In genomic region chr1:17423781-17424245, GRCh38 we compare ENCODE assay signal across 17 cellular contexts. TPM values are rescaled to one million over a fixed set of nuclear protein-coding genes. Genes with fewer than 3 reads are reported as not detected.
A peak's percentile ranks its signal among the peaks of the same experiment; 100 is the strongest.
DNase-seq lines count a peak whose midpoint lies in the region; ATAC-seq and TF ChIP-seq lines count a peak whose summit lies in the region.
"Had no signal": no experiment of that assay in that cellular context is flagged by ENCODE, and none has a peak within 500 bp of the region (broad histone marks: within the 10 kb centered on the region; RNA-seq: fewer than 3 reads in every experiment).

No MANE protein-coding gene starts in this region.

- peaks cover 24 to 27% of the 10 kb centered on the region in 2 donors for H3K4me1 Mint-ChIP-seq in natural killer cell treated with Interleukin-12 subunit alpha and Interleukin-12 subunit beta and Interleukin-15 and Interleukin-18, amount 100 ng/mL, for 72 hours (ENCODE audit: low read depth in 2 of 2)

- H2BK12ac ChIP-seq in mesenchymal stem cell (ENCODE audit: low read length in 2 of 2): no peak overlapping the region

- peaks cover 38% of the 10 kb centered on the region for H3K79me1 ChIP-seq in mesenchymal stem cell (replicated peaks; ENCODE audit: low read length, poor library complexity, severe bottlenecking)

- H3K27ac ChIP-seq in esophagus squamous epithelium (peak overlapping the region in 3 of 4 donors; percentile 64 to 78 (median 64)), mesenchymal stem cell (ENCODE audit: low read length, poor library complexity, severe bottlenecking) (no peak overlapping the region), foreskin keratinocyte (no peak overlapping the region)

- no peak overlapping the region for H3K18ac ChIP-seq in mesenchymal stem cell (ENCODE audit: low read depth in 1 of 2, low read length in 2 of 2)

- H3K4me1 ChIP-seq in esophagus squamous epithelium: peaks cover 0 to 53% (median 6%) of the 10 kb centered on the region in 3 donors
- H3K4me1 ChIP-seq in mesenchymal stem cell (ENCODE audit: control insufficient read depth, insufficient read depth, low read depth, low read length): peaks cover 2% of the 10 kb centered on the region
- H3K4me1 ChIP-seq in foreskin keratinocyte: no peaks in the 10 kb centered on the region

- H3K27ac Mint-ChIP-seq in natural killer cell treated with Interleukin-12 subunit alpha and Interleukin-12 subunit beta and Interleukin-15 and Interleukin-18, amount 100 ng/mL, for 72 hours: no peak overlapping the region
- H3K27ac Mint-ChIP-seq: T-helper 1 cell treated with Interleukin-12 subunit alpha and Interleukin-12 subunit beta and Interleukin-4 antibody, amounts not matched to agents 30 μg/mL and 1 μg/mL, for 36 hours had no signal

- TF ChIP-seq CTCF in esophagus squamous epithelium (IDR thresholded peaks at IDR 0.05) (no peak), foreskin keratinocyte (conservative IDR thresholded peaks at IDR 0.05) (no peak)

- no peak overlapping the region for H3K9ac ChIP-seq in mesenchymal stem cell (ENCODE audit: low read length)

- H3K36me3 Mint-ChIP-seq in natural killer cell treated with Interleukin-12 subunit alpha and Interleukin-12 subunit beta and Interleukin-15 and Interleukin-18, amount 100 ng/mL, for 72 hours: peaks cover 37% of the 10 kb centered on the region

- H2BK120ac ChIP-seq in mesenchymal stem cell (ENCODE audit: low read depth, low read length): no peak overlapping the region

- H3K27me3 ChIP-seq in esophagus squamous epithelium (no peaks in the 10 kb centered on the region), mesenchymal stem cell (ENCODE audit: control insufficient read depth in 1 of 2, insufficient read depth in 1 of 2, low read length in 2 of 2) (no peaks in the 10 kb centered on the region), foreskin keratinocyte (no peaks in the 10 kb centered on the region)
- H3K27me3 ChIP-seq: upper lobe of left lung had no signal

- H3K9me3 ChIP-seq in esophagus squamous epithelium (no peaks in the 10 kb centered on the region), mesenchymal stem cell (ENCODE audit: control insufficient read depth, low read length) (no peaks in the 10 kb centered on the region)
- H3K9me3 ChIP-seq: upper lobe of left lung had no signal

- H3K4me2 ChIP-seq in mesenchymal stem cell (ENCODE audit: low read length, poor library complexity, severe bottlenecking): no peak overlapping the region

- WGBS in esophagus squamous epithelium, 2 donors: 76 to 81% methylated on average over 9 to 10 of the region's 13 CpGs
- whole genome bisulfite sequencing in mesenchymal stem cell: 68% methylated on average over 13 of the region's 13 CpGs

- H3K4me3 Mint-ChIP-seq in natural killer cell treated with Interleukin-12 subunit alpha and Interleukin-12 subunit beta and Interleukin-15 and Interleukin-18, amount 100 ng/mL, for 72 hours: no peak overlapping the region
- H3K4me3 Mint-ChIP-seq: activated CD4-positive, alpha-beta T cell treated with anti-CD3 and anti-CD28 coated beads, Interleukin-2, amount 10 ng/mL, durations not matched to agents 24 days and 14 days; T-helper 1 cell treated with Interleukin-12 subunit alpha and Interleukin-12 subunit beta and Interleukin-4 antibody, amounts not matched to agents 30 μg/mL and 1 μg/mL, for 36 hours had no signal

- H3K14ac ChIP-seq in mesenchymal stem cell (ENCODE audit: low read length in 2 of 2): no peak overlapping the region

- H3K36me3 ChIP-seq in esophagus squamous epithelium: peaks cover 30 to 100% (median 31%) of the 10 kb centered on the region in 3 donors
- peaks cover 78 to 95% of the 10 kb centered on the region in 2 experiments for H3K36me3 ChIP-seq in mesenchymal stem cell (ENCODE audit: control insufficient read depth in 1 of 2, insufficient read depth in 2 of 2, low read depth in 1 of 2, low read length in 2 of 2)

- H3K23ac ChIP-seq in mesenchymal stem cell (ENCODE audit: low read length in 2 of 2): no peak overlapping the region

- no peak overlapping the region for H3K4me3 ChIP-seq in esophagus squamous epithelium
- H3K4me3 ChIP-seq in mesenchymal stem cell (ENCODE audit: insufficient read depth in 1 of 2, low read depth in 1 of 2, low read length in 2 of 2): no peak overlapping the region
- H3K4me3 ChIP-seq: upper lobe of left lung had no signal

- DNase-seq in Right ventricle myocardium inferior (ENCODE audit: missing footprints): no peak
- no peak for DNase-seq in cardiac septum (ENCODE audit: low spot score)
- no peak for DNase-seq in esophagus squamous epithelium (lab: John Stamatoyannopoulos, UW)
- DNase-seq in mesenchymal stem cell: peak; percentile 48
- no peak for DNase-seq in occipital lobe (lab: John Stamatoyannopoulos, UW)
- DNase-seq in foreskin keratinocyte: no peak
- DNase-seq in natural killer cell treated with Interleukin-12 subunit alpha and Interleukin-12 subunit beta and Interleukin-15 and Interleukin-18, amount 100 ng/mL, for 72 hours (ENCODE audit: low spot score): no peak
- DNase-seq: activated CD4-positive, alpha-beta T cell treated with anti-CD3 and anti-CD28 coated beads, Interleukin-2, amount 10 ng/mL, durations not matched to agents 24 days and 14 days; central memory CD4-positive, alpha-beta T cell; DMS 273 treated with DMSO at 0.1 percent for 48 hours; foreskin melanocyte; Kasumi-1; upper lobe of left lung had no signal

- no peak overlapping the region for H2AK5ac ChIP-seq in mesenchymal stem cell (ENCODE audit: low read length, severe bottlenecking)

- H2AFZ ChIP-seq in mesenchymal stem cell (ENCODE audit: low read depth, low read length): no peak overlapping the region

- intact Hi-C loops in Right ventricle myocardium inferior (cut with DNase I) (loop anchor here (10.0 kb wide), 1 partner anchor 191 kb away; no protein-coding TSS in a partner anchor), cardiac septum (cut with DNase I) (loop anchor here (5.0 to 10.0 kb wide), 2 partner anchors 53 to 181 kb away; no protein-coding TSS in a partner anchor), esophagus squamous epithelium (cut with DNase I) (no loop called here)

- H2BK15ac ChIP-seq in mesenchymal stem cell (ENCODE audit: low read depth, poor library complexity, severe bottlenecking): no peak overlapping the region

- ATAC-seq in Right ventricle myocardium inferior: peak; percentile 82
- ATAC-seq in foreskin keratinocyte: no peak
- no peak for ATAC-seq in GM21576 (IDR thresholded peaks at IDR 0.05; ENCODE audit: unreplicated experiment)
- ATAC-seq in natural killer cell treated with Interleukin-12 subunit alpha and Interleukin-12 subunit beta and Interleukin-15 and Interleukin-18, amount 100 ng/mL, for 72 hours: no peak

- H3K9me3 Mint-ChIP-seq in natural killer cell treated with Interleukin-12 subunit alpha and Interleukin-12 subunit beta and Interleukin-15 and Interleukin-18, amount 100 ng/mL, for 72 hours: no peaks in the 10 kb centered on the region
- H3K9me3 Mint-ChIP-seq: activated CD4-positive, alpha-beta T cell treated with anti-CD3 and anti-CD28 coated beads, Interleukin-2, amount 10 ng/mL, durations not matched to agents 24 days and 14 days; T-helper 1 cell treated with Interleukin-12 subunit alpha and Interleukin-12 subunit beta and Interleukin-4 antibody, amounts not matched to agents 30 μg/mL and 1 μg/mL, for 36 hours had no signal

- no peak overlapping the region for H3K4ac ChIP-seq in mesenchymal stem cell (ENCODE audit: low read depth in 1 of 2, low read length in 2 of 2)

- H3K27me3 Mint-ChIP-seq in natural killer cell treated with Interleukin-12 subunit alpha and Interleukin-12 subunit beta and Interleukin-15 and Interleukin-18, amount 100 ng/mL, for 72 hours: no peaks in the 10 kb centered on the region
- H3K27me3 Mint-ChIP-seq: activated CD4-positive, alpha-beta T cell treated with anti-CD3 and anti-CD28 coated beads, Interleukin-2, amount 10 ng/mL, durations not matched to agents 24 days and 14 days had no signal

- no peak overlapping the region for H2BK5ac ChIP-seq in mesenchymal stem cell (ENCODE audit: low read depth, low read length, poor library complexity, severe bottlenecking)

- no peak for TF ChIP-seq POLR2A in esophagus squamous epithelium (IDR thresholded peaks at IDR 0.05)

- no peak overlapping the region for H4K8ac ChIP-seq in mesenchymal stem cell (ENCODE audit: low read length)

- H4K91ac ChIP-seq in mesenchymal stem cell (ENCODE audit: low read length): no peak overlapping the region

RNA-seq across cellular contexts. Expression of gene RCC2, which starts 15.7 kb away (rescaled TPM):
- 12.7 TPM for total RNA-seq in Right ventricle myocardium inferior
- total RNA-seq in cardiac septum: 14.5 TPM
- total RNA-seq in esophagus squamous epithelium: 10 to 100 TPM; 51.3 to 81.3 (median 53.6) TPM
- 40.7 TPM for polyA plus RNA-seq in mesenchymal stem cell (2013, experiment 1 of 2)
- polyA plus RNA-seq in mesenchymal stem cell (2013, experiment 2 of 2): 39.8 TPM
- 26.8 TPM for total RNA-seq in occipital lobe
- 115 and 118 TPM in 2 replicates for total RNA-seq in foreskin keratinocyte
- polyA plus RNA-seq in foreskin keratinocyte: 75.1 and 78.4 TPM in 2 replicates
- 100 to 1,000 TPM; 112 to 181 TPM for total RNA-seq in natural killer cell treated with Interleukin-12 subunit alpha and Interleukin-12 subunit beta and Interleukin-15 and Interleukin-18, amount 100 ng/mL, for 72 hours

RNA-seq across cellular contexts. Expression of gene PADI6, which starts 51.8 kb away (rescaled TPM):
- total RNA-seq in Right ventricle myocardium inferior: not detected
- total RNA-seq in cardiac septum: not detected
- not detected for total RNA-seq in esophagus squamous epithelium
- polyA plus RNA-seq in mesenchymal stem cell (2013, experiment 1 of 2): not detected
- polyA plus RNA-seq in mesenchymal stem cell (2013, experiment 2 of 2): not detected
- not detected for total RNA-seq in occipital lobe
- total RNA-seq in foreskin keratinocyte: not detected in 2 replicates
- polyA plus RNA-seq in foreskin keratinocyte: not detected in 2 replicates
- total RNA-seq in natural killer cell treated with Interleukin-12 subunit alpha and Interleukin-12 subunit beta and Interleukin-15 and Interleukin-18, amount 100 ng/mL, for 72 hours: not detected
- total RNA-seq: activated CD4-positive, alpha-beta T cell treated with anti-CD3 and anti-CD28 coated beads, Interleukin-2, amount 10 ng/mL, durations not matched to agents 24 days and 14 days; upper lobe of left lung had no signal
- polyA plus RNA-seq: keratinocyte, neural cell had no signal

Comparison
In these comparisons a context has a peak if more than half of its experiments do, and no peak if none do; other contexts are left out.
1. H3K27ac ChIP-seq: peak in esophagus squamous epithelium (3 of 4); none in mesenchymal stem cell (single experiment) and foreskin keratinocyte (single experiment).